In the genomic region with DNA sequence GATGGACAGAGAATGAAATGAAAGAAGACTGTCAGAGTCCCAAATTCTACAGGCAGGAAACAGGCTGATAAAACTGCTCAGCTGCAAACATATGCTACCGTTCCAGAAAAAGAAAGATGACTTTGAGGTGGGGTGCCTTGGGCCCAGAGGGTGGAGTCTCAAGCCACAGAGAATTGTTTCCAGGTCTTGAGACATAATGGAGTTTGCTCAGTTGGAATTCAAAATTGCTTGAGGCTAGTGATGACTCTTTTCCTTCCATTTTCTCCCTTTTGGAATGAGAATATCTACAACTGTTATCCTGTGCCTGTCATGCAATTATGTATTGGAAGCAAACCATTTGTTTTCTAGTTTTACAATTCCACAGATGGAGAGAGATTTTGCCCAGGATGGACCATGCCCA, we compare ENCODE assay signal across 16 cellular contexts.
"Had no signal": no experiment of that assay in that cellular context is flagged by ENCODE, and none has a peak within 500 bp of the region (broad histone marks: within the 10 kb centered on the region; RNA-seq: fewer than 3 reads in every experiment).

No MANE protein-coding gene starts in this region.

- H3K4me1 ChIP-seq: colonic mucosa, lower lobe of right lung, tibial artery had no signal

- H3K4me3 ChIP-seq: colonic mucosa, lower lobe of right lung, tibial artery had no signal

- H3K27ac ChIP-seq: colonic mucosa, lower lobe of right lung, tibial artery, WERI-Rb-1 had no signal

- H3K9me3 ChIP-seq: colonic mucosa, lower lobe of right lung, tibial artery had no signal

- H3K4me1 Mint-ChIP-seq: activated naive CD8-positive, alpha-beta T cell treated with anti-CD3 and anti-CD28 coated beads, Interleukin-2, amount 50 U/mL, for 24 hours had no signal

- H3K9me3 Mint-ChIP-seq: activated CD8-positive, alpha-beta T cell treated with anti-CD3 and anti-CD28 coated beads for 36 hours; activated naive CD8-positive, alpha-beta T cell treated with anti-CD3 and anti-CD28 coated beads, Interleukin-2, amount 50 U/mL, for 24 hours; activated T-cell treated with anti-CD3 and anti-CD28 coated beads, Interleukin-2, amount 50 U/mL, for 72 hours; naive thymus-derived CD8-positive, alpha-beta T cell; stimulated activated memory B cell treated with anti-CD40 and anti-IgM and Interleukin-4, amounts not matched to agents 10 μg/mL and 1 μg/mL and 100 μg/mL, for 72 hours had no signal

- H3K27me3 ChIP-seq: colonic mucosa, tibial artery had no signal

- H3K36me3 Mint-ChIP-seq: naive thymus-derived CD8-positive, alpha-beta T cell; stimulated activated memory B cell treated with anti-CD40 and anti-IgM and Interleukin-4, amounts not matched to agents 10 μg/mL and 1 μg/mL and 100 μg/mL, for 72 hours had no signal

- H3K27me3 Mint-ChIP-seq: activated CD8-positive, alpha-beta T cell treated with anti-CD3 and anti-CD28 coated beads for 36 hours; activated naive CD8-positive, alpha-beta T cell treated with anti-CD3 and anti-CD28 coated beads, Interleukin-2, amount 50 U/mL, for 24 hours; stimulated activated memory B cell treated with anti-CD40 and anti-IgM and Interleukin-4, amounts not matched to agents 10 μg/mL and 1 μg/mL and 100 μg/mL, for 72 hours had no signal

- H3K27ac Mint-ChIP-seq: activated CD8-positive, alpha-beta T cell treated with anti-CD3 and anti-CD28 coated beads for 36 hours; activated naive CD8-positive, alpha-beta T cell treated with anti-CD3 and anti-CD28 coated beads, Interleukin-2, amount 50 U/mL, for 24 hours; activated T-cell treated with anti-CD3 and anti-CD28 coated beads, Interleukin-2, amount 50 U/mL, for 72 hours; stimulated activated memory B cell treated with anti-CD40 and anti-IgM and Interleukin-4, amounts not matched to agents 10 μg/mL and 1 μg/mL and 100 μg/mL, for 72 hours had no signal

- ATAC-seq: activated CD8-positive, alpha-beta T cell treated with anti-CD3 and anti-CD28 coated beads for 36 hours; activated naive CD8-positive, alpha-beta T cell treated with anti-CD3 and anti-CD28 coated beads, Interleukin-2, amount 50 U/mL, for 24 hours; activated T-cell treated with anti-CD3 and anti-CD28 coated beads, Interleukin-2, amount 50 U/mL, for 72 hours; lower lobe of right lung; naive thymus-derived CD8-positive, alpha-beta T cell; right cardiac atrium; stimulated activated memory B cell treated with anti-CD40 and anti-IgM and Interleukin-4, amounts not matched to agents 10 μg/mL and 1 μg/mL and 100 μg/mL, for 72 hours had no signal

- H3K36me3 ChIP-seq: colonic mucosa, lower lobe of right lung, tibial artery, WERI-Rb-1 had no signal

- H3K4me3 Mint-ChIP-seq: activated CD8-positive, alpha-beta T cell treated with anti-CD3 and anti-CD28 coated beads for 36 hours; activated naive CD8-positive, alpha-beta T cell treated with anti-CD3 and anti-CD28 coated beads, Interleukin-2, amount 50 U/mL, for 24 hours; activated T-cell treated with anti-CD3 and anti-CD28 coated beads, Interleukin-2, amount 50 U/mL, for 72 hours; naive thymus-derived CD8-positive, alpha-beta T cell; stimulated activated memory B cell treated with anti-CD40 and anti-IgM and Interleukin-4, amounts not matched to agents 10 μg/mL and 1 μg/mL and 100 μg/mL, for 72 hours had no signal

- DNase-seq: activated CD4-positive, alpha-beta T cell treated with anti-CD3 and anti-CD28 coated beads for 4 hours; activated CD8-positive, alpha-beta memory T cell treated with anti-CD3 and anti-CD28 coated beads, Interleukin-2, amount 50 U/mL, for 4 hours; activated CD8-positive, alpha-beta T cell treated with anti-CD3 and anti-CD28 coated beads for 36 hours; activated naive CD4-positive, alpha-beta T cell; activated naive CD8-positive, alpha-beta T cell treated with anti-CD3 and anti-CD28 coated beads, Interleukin-2, amount 50 U/mL, for 24 hours; activated T-cell treated with anti-CD3 and anti-CD28 coated beads, Interleukin-2, amount 50 U/mL, for 72 hours; caudate nucleus; colonic mucosa; hypothalamus; lower lobe of right lung; naive thymus-derived CD8-positive, alpha-beta T cell; right cardiac atrium; small intestine; tibial artery; WERI-Rb-1 had no signal
